In the genomic region with DNA sequence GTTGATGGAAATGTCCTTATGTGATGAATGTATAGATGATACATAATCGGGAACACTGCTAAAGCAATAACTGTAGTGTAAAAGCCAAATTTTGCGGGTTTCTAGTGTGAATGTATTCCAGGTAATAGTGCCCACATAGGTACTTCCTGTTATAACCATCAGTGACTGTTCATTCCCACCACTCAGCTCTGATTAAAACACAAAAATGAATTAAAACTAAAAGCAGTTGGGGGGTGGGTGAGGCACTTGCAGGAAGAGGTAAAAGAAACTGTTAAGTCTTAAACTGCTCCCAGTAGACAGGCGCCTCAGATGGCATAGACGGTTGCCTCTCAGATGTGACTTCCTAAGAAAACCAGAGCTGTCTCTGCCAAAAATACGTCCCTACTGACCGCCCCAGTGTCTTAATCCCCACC, we compare ENCODE assay signal across 8 cellular contexts. TPM values are rescaled to one million over a fixed set of nuclear protein-coding genes. Genes with fewer than 3 reads are reported as not detected.
DNase-seq lines count a peak whose midpoint lies in the region; ATAC-seq and TF ChIP-seq lines count a peak whose summit lies in the region.

No MANE protein-coding gene starts in this region.

- peak overlapping the region; percentile 90 for H2AFZ ChIP-seq in OCI-LY7 (ENCODE audit: low read length)

- no peak for ATAC-seq in HG03045 (IDR thresholded peaks at IDR 0.05; ENCODE audit: unreplicated experiment)

- no peak overlapping the region for H3K27ac ChIP-seq in DOHH2 (ENCODE audit: low read depth, low read length)
- peak overlapping the region; percentile 62 for H3K27ac ChIP-seq in OCI-LY7 (ENCODE audit: low read depth, low read length, poor library complexity, severe bottlenecking)
- H3K27ac ChIP-seq in colonic mucosa: peak overlapping the region; percentile 95
- H3K27ac ChIP-seq in prostate gland: peak overlapping the region; percentile 97 to 98
- no peak overlapping the region for H3K27ac ChIP-seq in RWPE1

- peaks cover 26% of the 10 kb centered on the region for H3K79me2 ChIP-seq in DOHH2 (ENCODE audit: control insufficient read depth, low read length)
- peaks cover 12% of the 10 kb centered on the region; the same call in 1 of the 2 replicates for H3K79me2 ChIP-seq in OCI-LY7 (ENCODE audit: insufficient read depth, low read depth, low read length)

- peaks cover 50% of the 10 kb centered on the region for H3K4me1 ChIP-seq in DOHH2 (ENCODE audit: control insufficient read depth, low read length)
- peaks cover 19% of the 10 kb centered on the region for H3K4me1 ChIP-seq in OCI-LY7 (ENCODE audit: insufficient read depth, low read length, poor library complexity, severe bottlenecking)
- H3K4me1 ChIP-seq in colonic mucosa: peaks cover 6% of the 10 kb centered on the region
- H3K4me1 ChIP-seq in prostate gland (replicated peaks): no peaks in the 10 kb centered on the region

- DNase-seq in OCI-LY7 (ENCODE audit: low spot score) (peak; percentile 20), colonic mucosa (no peak), prostate gland (ENCODE audit: low spot score) (no peak), putamen (ENCODE audit: low spot score) (no peak), cortex of kidney (lab: John Stamatoyannopoulos, UW) (no peak), RWPE1 (ENCODE audit: low spot score) (no peak)

- no peaks in the 10 kb centered on the region for H3K9me2 ChIP-seq in DOHH2 (replicated peaks; ENCODE audit: control insufficient read depth, low read length)
- no peaks in the 10 kb centered on the region for H3K9me2 ChIP-seq in OCI-LY7 (ENCODE audit: insufficient read depth, low read length)

- H3K27me3 ChIP-seq in DOHH2 (ENCODE audit: control insufficient read depth, low read length) (no peaks in the 10 kb centered on the region), colonic mucosa (no peaks in the 10 kb centered on the region), prostate gland (replicated peaks; ENCODE audit: insufficient read depth) (no peaks in the 10 kb centered on the region)

- intact Hi-C loops in OCI-LY7 (cut with micrococcal nuclease; ENCODE audit: unreplicated experiment): loop anchor here (2.0 to 10.0 kb wide), 4 partner anchors 25 to 275 kb away; a partner anchor contains a TSS
- intact Hi-C loops in colonic mucosa (cut with DNase I): loop anchor here (10.0 kb wide), 3 partner anchors 97 to 277 kb away; a partner anchor contains a TSS
- intact Hi-C loops in prostate gland (cut with DNase I): loop anchor here (2.0 to 10.0 kb wide), 3 partner anchors 25 to 275 kb away; no protein-coding TSS in a partner anchor

- 85% methylated on average over 6 of the region's 6 CpGs for WGBS in prostate gland

- BruUV-seq in OCI-LY7 (replicated peaks; lab: Mats Ljungman, UMichigan): TSS peak; percentile 94

- CTCF ChIA-PET in OCI-LY7 (lab: Charles Lee; ENCODE audit: unreplicated experiment) (no interaction called here), RWPE1 (lab: Yijun Ruan, JAX) (no interaction called here)

- H3K9ac ChIP-seq in colonic mucosa (ENCODE audit: low read depth in 2 of 2, low read length in 2 of 2): peak overlapping the region; percentile 74 to 94

- H3F3A ChIP-seq in DOHH2 (ENCODE audit: control insufficient read depth, insufficient read depth): peaks cover 25% of the 10 kb centered on the region

- TF ChIP-seq CTCF in DOHH2 (IDR thresholded peaks at IDR 0.05; ENCODE audit: low read depth, low read length, poor library complexity, severe bottlenecking) (no peak), OCI-LY7 (conservative IDR thresholded peaks at IDR 0.05; ENCODE audit: low read length) (no peak), colonic mucosa (IDR thresholded peaks at IDR 0.05) (no peak), prostate gland (IDR thresholded peaks at IDR 0.05) (no peak), RWPE1 (conservative IDR thresholded peaks at IDR 0.05; ENCODE audit: low read depth) (no peak)

- H3K4me3 ChIP-seq in DOHH2 (ENCODE audit: low read length) (peak overlapping the region; percentile 98), OCI-LY7 (ENCODE audit: low read depth, low read length, poor library complexity, severe bottlenecking) (peak overlapping the region; percentile 80), colonic mucosa (peak overlapping the region; percentile 86), prostate gland (peak overlapping the region; percentile 65 to 80)

- no peak for TF ChIP-seq POLR2A in prostate gland (IDR thresholded peaks at IDR 0.05)

- peaks cover 21% of the 10 kb centered on the region for H3K36me3 ChIP-seq in DOHH2 (ENCODE audit: control insufficient read depth, low read length)
- H3K36me3 ChIP-seq in OCI-LY7 (ENCODE audit: insufficient read depth, low read length): no peaks in the 10 kb centered on the region; the same call in 1 of the 2 replicates
- no peaks in the 10 kb centered on the region for H3K36me3 ChIP-seq in colonic mucosa
- H3K36me3 ChIP-seq in prostate gland: no peaks in the 10 kb centered on the region

- H3K9me3 ChIP-seq in DOHH2 (ENCODE audit: control insufficient read depth, insufficient read depth, low read length): no peaks in the 10 kb centered on the region
- H3K9me3 ChIP-seq in OCI-LY7 (ENCODE audit: low read length): no peaks in the 10 kb centered on the region
- no peaks in the 10 kb centered on the region for H3K9me3 ChIP-seq in colonic mucosa
- H3K9me3 ChIP-seq in prostate gland: no peaks in the 10 kb centered on the region

- H4K20me1 ChIP-seq in DOHH2 (ENCODE audit: control insufficient read depth, insufficient read depth, low read depth, low read length) (no peaks in the 10 kb centered on the region), OCI-LY7 (ENCODE audit: insufficient read depth, low read length) (no peaks in the 10 kb centered on the region)

- H3K4me2 ChIP-seq in DOHH2 (ENCODE audit: low read length) (peak overlapping the region; percentile 95), OCI-LY7 (ENCODE audit: low read length) (peak overlapping the region; percentile 88)

- POLR2A ChIA-PET in OCI-LY7 (lab: Charles Lee) (interaction anchor here (0.6 to 1.4 kb wide), 3 partner anchors 15 to 1763 kb away, joined by 3 to 6 read pairs (median 6); no protein-coding TSS in a partner anchor), RWPE1 (lab: Yijun Ruan, JAX; ENCODE audit: low non-redundant PET) (no interaction called here)

RNA-seq across cellular contexts. Expression of a gene that starts 0.9 kb away (rescaled TPM):
- 12.4 and 16.4 TPM in 2 replicates for total RNA-seq in OCI-LY7 (2014; rRNA removed; shearing (Covaris generic))
- total RNA-seq in OCI-LY7 (2022): 26.5 and 32.3 TPM in 2 replicates
- total RNA-seq in colonic mucosa: 10 to 100 TPM; 24.6 to 25.9 TPM
- 10 to 100 TPM; 28.7 to 55.1 TPM for total RNA-seq in prostate gland

Comparison
In these comparisons a context has a peak if more than half of its experiments do, and no peak if none do; other contexts are left out.
1. H3K27ac ChIP-seq: peak in OCI-LY7 (single experiment), colonic mucosa (single experiment) and prostate gland (2 of 2); none in DOHH2 (single experiment) and RWPE1 (single experiment).
2. Peak in every context shown above with its lines, with median percentiles within 50 percentile points of each other: H3K4me3 ChIP-seq.